23 cellular contexts compared by ENCODE assay signal in genomic region chr17:29246638-29247037, GRCh38. TPM values are rescaled to one million over a fixed set of nuclear protein-coding genes. Genes with fewer than 3 reads are reported as not detected.
DNase-seq lines count a peak whose midpoint lies in the region; ATAC-seq and TF ChIP-seq lines count a peak whose summit lies in the region.
"Had no signal": no experiment of that assay in that cellular context is flagged by ENCODE, and none has a peak within 500 bp of the region (broad histone marks: within the 10 kb centered on the region; RNA-seq: fewer than 3 reads in every experiment).

CRYBA1 (plus strand) TSS chr17:29246859; CDS start chr17:29246864, 5 bp downstream.

- H3K4me1 Mint-ChIP-seq in activated T-cell treated with anti-CD3 and anti-CD28 coated beads, Interleukin-2, amount 50 U/mL, for 72 hours (ENCODE audit: low read depth) = peaks cover under 1% of the 10 kb centered on the region
- H3K4me1 Mint-ChIP-seq in activated T-cell treated with anti-CD3 and anti-CD28 coated beads, Interleukin-2, amount 50 U/mL, for 4 hours (ENCODE audit: low read depth) = no peaks in the 10 kb centered on the region
- H3K4me1 Mint-ChIP-seq in T-helper 17 cell (peaks cover 3% of the 10 kb centered on the region), glutamatergic neuron (ENCODE audit: low read depth, unreplicated experiment) (peaks cover 7% of the 10 kb centered on the region)

- H3K9me3 ChIP-seq in T-helper 17 cell (ENCODE audit: control insufficient read depth, low read length, poor library complexity, severe bottlenecking) = no peaks in the 10 kb centered on the region
- H3K9me3 ChIP-seq: HAP-1, Peyer's patch, vagina had no signal

- peak; percentile 19 for ATAC-seq in activated T-cell treated with anti-CD3 and anti-CD28 coated beads, Interleukin-2, amount 50 U/mL, for 72 hours (replicated peaks in 1 of 2)
- ATAC-seq in activated T-cell treated with anti-CD3 and anti-CD28 coated beads, Interleukin-2, amount 50 U/mL, for 4 hours = no peak
- ATAC-seq in T-helper 17 cell (no peak), Right ventricle myocardium inferior (no peak)
- ATAC-seq: GM12878; natural killer cell treated with Interleukin-12 subunit alpha and Interleukin-12 subunit beta and Interleukin-15 and Interleukin-18, amount 100 ng/mL, for 72 hours; SK-N-SH treated with all-trans-retinoic acid at 6 μM for 48 hours had no signal

- peak within 1 kb of the TSS; percentile 61 for H3K27ac ChIP-seq in substantia nigra (ENCODE audit: low read depth, low read length, poor library complexity, severe bottlenecking)
- H3K27ac ChIP-seq: Peyer's patch, vagina had no signal

- H3K27me3 Mint-ChIP-seq in activated T-cell treated with anti-CD3 and anti-CD28 coated beads, Interleukin-2, amount 50 U/mL, for 72 hours (ENCODE audit: low read depth) = no peaks in the 10 kb centered on the region
- no peaks in the 10 kb centered on the region for H3K27me3 Mint-ChIP-seq in activated T-cell treated with anti-CD3 and anti-CD28 coated beads, Interleukin-2, amount 50 U/mL, for 4 hours (ENCODE audit: low read depth)
- H3K27me3 Mint-ChIP-seq in T-helper 17 cell (no peaks in the 10 kb centered on the region), glutamatergic neuron (ENCODE audit: unreplicated experiment) (peaks cover 5% of the 10 kb centered on the region)
- H3K27me3 Mint-ChIP-seq: natural killer cell treated with Interleukin-12 subunit alpha and Interleukin-12 subunit beta and Interleukin-15 and Interleukin-18, amount 100 ng/mL, for 72 hours had no signal

- H3K27ac Mint-ChIP-seq in activated T-cell treated with anti-CD3 and anti-CD28 coated beads, Interleukin-2, amount 50 U/mL, for 72 hours = peak within 1 kb of the TSS; percentile 38
- H3K27ac Mint-ChIP-seq in T-helper 17 cell (peak within 1 kb of the TSS; percentile 53), glutamatergic neuron (ENCODE audit: unreplicated experiment) (peak within 1 kb of the TSS; percentile 87)
- H3K27ac Mint-ChIP-seq: natural killer cell treated with Interleukin-12 subunit alpha and Interleukin-12 subunit beta and Interleukin-15 and Interleukin-18, amount 100 ng/mL, for 72 hours had no signal

- H3K9me3 Mint-ChIP-seq in activated T-cell treated with anti-CD3 and anti-CD28 coated beads, Interleukin-2, amount 50 U/mL, for 72 hours = no peaks in the 10 kb centered on the region
- H3K9me3 Mint-ChIP-seq in activated T-cell treated with anti-CD3 and anti-CD28 coated beads, Interleukin-2, amount 50 U/mL, for 4 hours = no peaks in the 10 kb centered on the region
- peaks cover 4% of the 10 kb centered on the region for H3K9me3 Mint-ChIP-seq in glutamatergic neuron (ENCODE audit: unreplicated experiment)
- H3K9me3 Mint-ChIP-seq: natural killer cell treated with Interleukin-12 subunit alpha and Interleukin-12 subunit beta and Interleukin-15 and Interleukin-18, amount 100 ng/mL, for 72 hours had no signal

- DNase-seq in activated T-cell treated with anti-CD3 and anti-CD28 coated beads, Interleukin-2, amount 50 U/mL, for 72 hours = no peak
- no peak for DNase-seq in activated T-cell treated with anti-CD3 and anti-CD28 coated beads, Interleukin-2, amount 50 U/mL, for 4 hours
- DNase-seq in T-helper 17 cell = no peak
- peak; percentile 45 for DNase-seq in glutamatergic neuron
- DNase-seq in substantia nigra (lab: John Stamatoyannopoulos, UW) = peak in 2 of 49 donors; percentile 6 to 14
- DNase-seq in activated CD4-positive, alpha-beta T cell treated with anti-CD3 and anti-CD28 coated beads, Interleukin-2, amount 50 U/mL, for 48 hours = no peak
- no peak for DNase-seq in DMS114 treated with DMSO at 0.1 percent for 48 hours (lab: John Stamatoyannopoulos, UW; ENCODE audit: unreplicated experiment)
- DNase-seq in Right ventricle myocardium inferior (ENCODE audit: missing footprints) = no peak
- DNase-seq: activated CD4-positive, alpha-beta T cell treated with anti-CD3 and anti-CD28 coated beads for 1 hour; activated CD8-positive, alpha-beta memory T cell treated with anti-CD3 and anti-CD28 coated beads, Interleukin-2, amount 50 U/mL, for 48 hours; amniotic stem cell; DMS153; Peyer's patch; stimulated activated CD4-positive, alpha-beta T cell treated with anti-CD3 and anti-CD28 coated beads, Interleukin-4, amount 100 ng/mL, for 24 hours; T1000 had no signal

- no peak for TF ChIP-seq CTCF in glutamatergic neuron (IDR thresholded peaks at IDR 0.05; ENCODE audit: partially characterized antibody, unreplicated experiment)

- H3K4me3 Mint-ChIP-seq in activated T-cell treated with anti-CD3 and anti-CD28 coated beads, Interleukin-2, amount 50 U/mL, for 72 hours = no peak within 1 kb of the TSS
- H3K4me3 Mint-ChIP-seq in activated T-cell treated with anti-CD3 and anti-CD28 coated beads, Interleukin-2, amount 50 U/mL, for 4 hours = no peak within 1 kb of the TSS
- H3K4me3 Mint-ChIP-seq in T-helper 17 cell (no peak within 1 kb of the TSS), glutamatergic neuron (ENCODE audit: unreplicated experiment) (peak within 1 kb of the TSS; percentile 72)
- H3K4me3 Mint-ChIP-seq: natural killer cell treated with Interleukin-12 subunit alpha and Interleukin-12 subunit beta and Interleukin-15 and Interleukin-18, amount 100 ng/mL, for 72 hours had no signal

- intact Hi-C loops in Right ventricle myocardium inferior (cut with DNase I) = no loop called here

- H3K36me3 Mint-ChIP-seq in activated T-cell treated with anti-CD3 and anti-CD28 coated beads, Interleukin-2, amount 50 U/mL, for 72 hours (ENCODE audit: insufficient read depth in 2 of 2) = no peaks in the 10 kb centered on the region
- no peaks in the 10 kb centered on the region for H3K36me3 Mint-ChIP-seq in activated T-cell treated with anti-CD3 and anti-CD28 coated beads, Interleukin-2, amount 50 U/mL, for 4 hours (ENCODE audit: insufficient read depth)
- H3K36me3 Mint-ChIP-seq in T-helper 17 cell (ENCODE audit: low read depth) (no peaks in the 10 kb centered on the region), glutamatergic neuron (ENCODE audit: unreplicated experiment) (no peaks in the 10 kb centered on the region)
- H3K36me3 Mint-ChIP-seq: natural killer cell treated with Interleukin-12 subunit alpha and Interleukin-12 subunit beta and Interleukin-15 and Interleukin-18, amount 100 ng/mL, for 72 hours had no signal

RNA-seq across cellular contexts. Expression of gene CRYBA1, which starts in this region (rescaled TPM):
- total RNA-seq in activated T-cell treated with anti-CD3 and anti-CD28 coated beads, Interleukin-2, amount 50 U/mL, for 72 hours = not detected
- not detected for total RNA-seq in activated T-cell treated with anti-CD3 and anti-CD28 coated beads, Interleukin-2, amount 50 U/mL, for 4 hours
- total RNA-seq in T-helper 17 cell = not detected
- 2.7 TPM for total RNA-seq in glutamatergic neuron (ENCODE audit: unreplicated experiment)
- total RNA-seq in Right ventricle myocardium inferior = not detected
- total RNA-seq: GM12878; M059J; natural killer cell treated with Interleukin-12 subunit alpha and Interleukin-12 subunit beta and Interleukin-15 and Interleukin-18, amount 100 ng/mL, for 72 hours; Peyer's patch; pulmonary artery endothelial cell; smooth muscle cell; vagina had no signal

Comparison
In these comparisons a context has a peak if more than half of its experiments do, and no peak if none do; other contexts are left out.
1. Peak in ATAC-seq in activated T-cell treated with anti-CD3 and anti-CD28 coated beads, Interleukin-2, amount 50 U/mL, for 72 hours; RNA of the gene not detected or under 1 TPM.